In genomic region chr13:103403148-103403740, GRCh38 we compare ENCODE assay signal across 36 cellular contexts.
DNase-seq lines count a peak whose midpoint lies in the region; ATAC-seq, FAIRE-seq and TF ChIP-seq lines count a peak whose summit lies in the region.
"Had no signal": no experiment of that assay in that cellular context is flagged by ENCODE, and none has a peak within 500 bp of the region (broad histone marks: within the 10 kb centered on the region; RNA-seq: fewer than 3 reads in every experiment).

No MANE protein-coding gene starts in this region.

- H3K27me3 ChIP-seq in GM23338 (ENCODE audit: insufficient read depth) (no peaks in the 10 kb centered on the region), WERI-Rb-1 (ENCODE audit: insufficient read depth, low read depth, severe bottlenecking) (no peaks in the 10 kb centered on the region)
- H3K27me3 ChIP-seq: BE2C, cardiac muscle cell, right atrium auricular region, spleen had no signal

- peak overlapping the region; percentile 73; the same call in 1 of the 2 replicates for H3K4me2 ChIP-seq in GM23338

- no peak for FAIRE-seq in RCC 7860 (lab: Jason Lieb, UNC)
- FAIRE-seq: keratinocyte, urothelium cell line had no signal

- H3K4me3 ChIP-seq in GM23338 (no peak overlapping the region), WERI-Rb-1 (ENCODE audit: low read depth, low read length) (no peak overlapping the region)
- H3K4me3 ChIP-seq: cardiac muscle cell, right atrium auricular region, spleen, thoracic aorta had no signal

- peaks cover 31% of the 10 kb centered on the region for H3K4me1 Mint-ChIP-seq in GM23338
- H3K4me1 Mint-ChIP-seq: activated naive CD8-positive, alpha-beta T cell treated with anti-CD3 and anti-CD28 coated beads for 36 hours; naive B cell; stimulated activated naive CD8-positive, alpha-beta T cell treated with anti-CD3 and anti-CD28 coated beads, Interleukin-15, amount 100 ng/mL, for 72 hours had no signal

- no peaks in the 10 kb centered on the region for H3K79me2 ChIP-seq in GM23338 (replicated peaks; ENCODE audit: insufficient read depth)

- peaks cover 5% of the 10 kb centered on the region for H3K27me3 Mint-ChIP-seq in GM23338 (ENCODE audit: insufficient read depth, low read depth, poor library complexity)
- H3K27me3 Mint-ChIP-seq: activated naive CD8-positive, alpha-beta T cell treated with anti-CD3 and anti-CD28 coated beads for 36 hours; naive B cell; stimulated activated naive CD8-positive, alpha-beta T cell treated with anti-CD3 and anti-CD28 coated beads, Interleukin-15, amount 100 ng/mL, for 72 hours had no signal

- H3K9me2 ChIP-seq in GM23338 (ENCODE audit: insufficient read depth) = no peaks in the 10 kb centered on the region

- H3K4me1 ChIP-seq in GM23338 (ENCODE audit: insufficient read depth) = peaks cover 26% of the 10 kb centered on the region
- H3K4me1 ChIP-seq: BE2C, right atrium auricular region, spleen had no signal

- peaks cover 26% of the 10 kb centered on the region for H3K9me3 Mint-ChIP-seq in GM23338

- H3K27ac Mint-ChIP-seq in GM23338 = no peak overlapping the region
- H3K27ac Mint-ChIP-seq: activated naive CD8-positive, alpha-beta T cell treated with anti-CD3 and anti-CD28 coated beads for 36 hours; CD8-positive, alpha-beta T cell; mesothelial cell of epicardium; naive B cell; stimulated activated naive CD8-positive, alpha-beta T cell treated with anti-CD3 and anti-CD28 coated beads, Interleukin-15, amount 100 ng/mL, for 72 hours had no signal

- no peaks in the 10 kb centered on the region for H4K20me1 ChIP-seq in GM23338 (replicated peaks; ENCODE audit: insufficient read depth)

- no peaks in the 10 kb centered on the region; the same call in 1 of the 2 replicates for H3K36me3 ChIP-seq in GM23338 (ENCODE audit: insufficient read depth)
- H3K36me3 ChIP-seq in WERI-Rb-1 = no peaks in the 10 kb centered on the region
- H3K36me3 ChIP-seq: BE2C, cardiac muscle cell, right atrium auricular region, spleen, thoracic aorta had no signal

- no peak overlapping the region for H3K4me3 Mint-ChIP-seq in GM23338
- H3K4me3 Mint-ChIP-seq: activated naive CD8-positive, alpha-beta T cell treated with anti-CD3 and anti-CD28 coated beads for 36 hours; CD8-positive, alpha-beta T cell; mesothelial cell of epicardium; naive B cell; stimulated activated naive CD8-positive, alpha-beta T cell treated with anti-CD3 and anti-CD28 coated beads, Interleukin-15, amount 100 ng/mL, for 72 hours had no signal

- no peak for ATAC-seq in GM23338
- ATAC-seq: CD8-positive, alpha-beta T cell; Panc1; stimulated activated naive CD8-positive, alpha-beta T cell treated with anti-CD3 and anti-CD28 coated beads, Interleukin-15, amount 100 ng/mL, for 72 hours had no signal

- peaks cover 5% of the 10 kb centered on the region for H3K9me3 ChIP-seq in WERI-Rb-1 (ENCODE audit: severe bottlenecking)
- H3K9me3 ChIP-seq: BE2C, right atrium auricular region, thoracic aorta had no signal

- H3F3A ChIP-seq in GM23338 (replicated peaks; ENCODE audit: low read depth) = no peaks in the 10 kb centered on the region

- TF ChIP-seq CTCF in GM23338 (conservative IDR thresholded peaks at IDR 0.05; ENCODE audit: low read depth in 2 of 2) (no peak), WERI-Rb-1 (IDR thresholded peaks at IDR 0.05; ENCODE audit: low read depth, low read length) (no peak)

- DNase-seq in GM23338 (ENCODE audit: low spot score) (no peak), NCI-H2171 treated with DMSO at 0.1 percent for 48 hours (lab: John Stamatoyannopoulos, UW) (peak; percentile 71), WERI-Rb-1 (peak; percentile 44), kidney tubule cell (ENCODE audit: low spot score) (peak; percentile 8), T1000 (lab: John Stamatoyannopoulos, UW) (no peak), DMS114 treated with DMSO at 0.1 percent for 48 hours (lab: John Stamatoyannopoulos, UW; ENCODE audit: unreplicated experiment) (no peak), RCC 7860 (ENCODE audit: low spot score) (no peak)
- DNase-seq: activated CD4-positive, alpha-beta T cell treated with anti-CD3 and anti-CD28 coated beads for 48 hours; activated effector memory CD4-positive, alpha-beta T cell treated with Interleukin-2 at 50 U/mL for 16 hours; activated naive CD8-positive, alpha-beta T cell treated with anti-CD3 and anti-CD28 coated beads for 36 hours; aorta; BE2C; CD8-positive, alpha-beta T cell; cortex of kidney; DMS79; effector memory CD4-positive, alpha-beta T cell; erythroblast; GF-D8; glutamatergic neuron; HCEC 1CT; Kasumi-1; naive B cell; NCI-H1436 treated with DMSO at 0.1 percent for 48 hours; NCI-H510A; spleen; stimulated activated CD4-positive, alpha-beta T cell treated with anti-CD3 and anti-CD28 coated beads, Interleukin-2, amount 100 ng/mL, for 48 hours; stimulated activated naive CD8-positive, alpha-beta T cell treated with anti-CD3 and anti-CD28 coated beads, Interleukin-15, amount 100 ng/mL, for 72 hours; SW 1271 had no signal

- no peak overlapping the region for H2AFZ ChIP-seq in GM23338

- H3K36me3 Mint-ChIP-seq in GM23338 (ENCODE audit: low read depth) = peaks cover 22% of the 10 kb centered on the region; the same call in 2 of the 3 replicates
- H3K36me3 Mint-ChIP-seq: activated naive CD8-positive, alpha-beta T cell treated with anti-CD3 and anti-CD28 coated beads for 36 hours; CD8-positive, alpha-beta T cell; naive B cell had no signal

- H3K27ac ChIP-seq in GM23338 (ENCODE audit: low read depth) (no peak overlapping the region), WERI-Rb-1 (no peak overlapping the region)
- H3K27ac ChIP-seq: cardiac muscle cell, right atrium auricular region, spleen, thoracic aorta, VCaP had no signal

TF ChIP-seq in GM23338, 12 proteins besides CTCF, POLR2A, EP300 and RAD21:
- TF ChIP-seq ETS1 (IDR thresholded peaks at IDR 0.05) (no peak), STAT1 (IDR thresholded peaks at IDR 0.05; ENCODE audit: unreplicated experiment) (no peak), ZNF331 (CRISPR knock-in tag; IDR thresholded peaks at IDR 0.05; ENCODE audit: low read depth) (no peak)

Comparison
In these comparisons a context has a peak if more than half of its experiments do, and no peak if none do; other contexts are left out.
1. DNase-seq: peak in NCI-H2171 treated with DMSO at 0.1 percent for 48 hours (single experiment), WERI-Rb-1 (single experiment) and kidney tubule cell (single experiment); none in GM23338 (single experiment), T1000 (single experiment), DMS114 treated with DMSO at 0.1 percent for 48 hours (single experiment) and RCC 7860 (single experiment).